Comparison of ENCODE assay signal across 1 cellular context in the genomic region with DNA sequence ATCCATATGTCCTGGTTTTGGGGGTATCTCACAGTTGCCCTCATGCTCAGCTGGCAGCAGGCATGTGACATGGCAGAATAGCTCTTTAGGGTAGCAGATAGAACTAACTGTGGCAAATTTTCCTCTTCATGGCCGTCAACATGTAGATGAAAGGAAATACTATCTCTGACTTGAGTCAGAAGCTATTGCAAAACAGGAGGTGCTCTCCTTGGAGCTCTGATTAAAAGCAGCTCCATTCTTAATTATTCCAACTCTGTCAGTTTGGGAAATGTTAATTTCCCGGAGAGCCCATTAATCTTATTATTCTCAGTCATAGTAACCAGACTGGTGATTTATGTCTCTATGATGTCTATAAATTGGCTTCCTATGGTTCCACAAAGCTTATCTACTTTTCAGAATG.
TF ChIP-seq lines count a peak whose summit lies in the region.

No MANE protein-coding gene starts in this region.

TF ChIP-seq in IMR-90, 13 proteins besides CTCF, POLR2A, EP300 and RAD21 (continued from another document):
- no peak for TF ChIP-seq MXI1 (IDR thresholded peaks at IDR 0.05; ENCODE audit: borderline replicate concordance, low read depth, low read length)
- TF ChIP-seq RFX5 (IDR thresholded peaks at IDR 0.05; ENCODE audit: low read depth, low read length): no peak
- no peak for TF ChIP-seq MAFK (IDR thresholded peaks at IDR 0.05; ENCODE audit: low read depth, low read length)
- TF ChIP-seq, protein P1, sequence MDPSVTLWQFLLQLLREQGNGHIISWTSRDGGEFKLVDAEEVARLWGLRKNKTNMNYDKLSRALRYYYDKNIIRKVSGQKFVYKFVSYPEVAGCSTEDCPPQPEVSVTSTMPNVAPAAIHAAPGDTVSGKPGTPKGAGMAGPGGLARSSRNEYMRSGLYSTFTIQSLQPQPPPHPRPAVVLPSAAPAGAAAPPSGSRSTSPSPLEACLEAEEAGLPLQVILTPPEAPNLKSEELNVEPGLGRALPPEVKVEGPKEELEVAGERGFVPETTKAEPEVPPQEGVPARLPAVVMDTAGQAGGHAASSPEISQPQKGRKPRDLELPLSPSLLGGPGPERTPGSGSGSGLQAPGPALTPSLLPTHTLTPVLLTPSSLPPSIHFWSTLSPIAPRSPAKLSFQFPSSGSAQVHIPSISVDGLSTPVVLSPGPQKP (IDR thresholded peaks at IDR 0.05; ENCODE audit: borderline replicate concordance, low read depth, low read length): no peak
